8 cellular contexts compared by ENCODE assay signal in the genomic region with DNA sequence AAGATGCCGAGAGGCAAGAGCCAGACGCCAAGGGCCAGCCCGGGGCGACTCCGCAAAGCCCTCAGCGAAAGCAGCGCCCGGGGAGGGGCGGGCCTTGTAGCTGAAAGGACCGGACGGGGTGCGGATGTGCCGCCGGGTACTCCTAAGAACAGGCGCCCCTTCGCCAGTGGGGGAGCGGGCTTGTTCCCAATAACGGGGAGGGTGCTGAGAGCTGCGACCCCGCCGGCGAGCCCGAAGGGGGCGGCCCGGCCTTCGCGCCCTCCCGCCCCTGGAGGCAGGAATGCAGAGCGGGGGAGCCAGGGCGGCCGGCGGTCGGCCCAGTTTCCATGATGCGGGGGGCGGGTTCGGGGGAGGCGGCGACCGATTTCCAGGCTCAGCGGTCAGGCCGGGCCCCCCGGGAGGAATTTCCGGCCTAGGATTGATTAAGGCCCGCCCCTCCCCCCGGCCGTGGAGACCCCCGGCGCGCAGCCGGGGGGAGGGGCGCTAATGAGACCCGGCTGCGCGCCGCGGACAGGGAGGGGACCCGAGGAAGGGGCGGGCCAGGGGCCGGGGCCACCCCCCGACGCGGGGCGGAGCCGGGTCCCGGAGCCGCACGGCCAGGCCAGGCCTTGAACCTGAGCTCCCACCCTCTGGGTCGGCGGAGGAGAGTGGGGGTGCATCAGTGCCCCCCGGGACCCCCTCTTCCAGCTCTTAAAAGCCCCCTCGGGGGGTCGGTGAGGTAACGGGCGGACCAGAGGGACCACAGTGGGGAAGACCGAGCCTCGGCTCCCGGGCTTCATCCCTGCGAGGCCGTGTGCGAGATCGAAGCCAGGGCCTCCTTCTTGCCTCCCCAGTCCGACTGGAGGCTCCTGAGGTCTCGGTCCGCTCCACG. TPM values are rescaled to one million over a fixed set of nuclear protein-coding genes. Genes with fewer than 3 reads are reported as not detected.
DNase-seq lines count a peak whose midpoint lies in the region; ATAC-seq and TF ChIP-seq lines count a peak whose summit lies in the region.

No MANE protein-coding gene starts in this region.

- H3K4me1 ChIP-seq in CD4-positive, CD25-positive, alpha-beta regulatory T cell (ENCODE audit: control insufficient read depth, insufficient read depth, low read length, poor library complexity, severe bottlenecking): peaks cover 33% of the 10 kb centered on the region
- H3K4me1 ChIP-seq in IMR-90 (ENCODE audit: control insufficient read depth, insufficient read depth, low read length): peaks cover 17% of the 10 kb centered on the region

- H3K4ac ChIP-seq in IMR-90 (ENCODE audit: low read depth, low read length): peak overlapping the region; percentile 78

- H3K27ac ChIP-seq in CD4-positive, CD25-positive, alpha-beta regulatory T cell (ENCODE audit: insufficient read depth, low read length, poor library complexity, severe bottlenecking): no peak overlapping the region
- peak overlapping the region; percentile 81 for H3K27ac ChIP-seq in IMR-90 (ENCODE audit: insufficient read depth, low read length)

- peak overlapping the region; percentile 79 for H4K91ac ChIP-seq in IMR-90 (ENCODE audit: insufficient read depth, low read depth, low read length)

- no peak overlapping the region for H2BK20ac ChIP-seq in IMR-90 (ENCODE audit: low read depth, low read length)

- H3K9ac ChIP-seq in IMR-90 (ENCODE audit: low read depth, low read length): peak overlapping the region; percentile 75

- DNase-seq in CD4-positive, CD25-positive, alpha-beta regulatory T cell: peak; percentile 36 to 74 (median 49)
- DNase-seq in IMR-90 (peak; percentile 60), lower leg skin (ENCODE audit: low spot score in 2 of 2) (peak; percentile 43 to 96)
- peak; percentile 88 for DNase-seq in activated CD4-positive, alpha-beta T cell treated with anti-CD3 and anti-CD28 coated beads, Interleukin-2, amount 10 ng/mL, durations not matched to agents 24 days and 14 days
- peak; percentile 32 for DNase-seq in stimulated activated CD8-positive, alpha-beta memory T cell treated with anti-CD3 and anti-CD28 coated beads, Interleukin-12 subunit alpha, Interleukin-12 subunit beta, amount 100 ng/mL, for 4 hours (ENCODE audit: low read depth)

- peak overlapping the region; percentile 76 for H3K23ac ChIP-seq in IMR-90 (ENCODE audit: low read depth, low read length)

- peak overlapping the region; percentile 54 for H2BK120ac ChIP-seq in IMR-90 (ENCODE audit: low read depth, low read length)

- 3% methylated on average over 32 of the region's 85 CpGs; no CpG with 5 or more reads in 1 of the 2 experiments for WGBS in IMR-90 (ENCODE audit: extremely low coverage in 2 of 2, insufficient read length in 1 of 2), 2 experiments
- WGBS in lower leg skin, 2 donors: 8 to 15% methylated on average over 37 to 54 of the region's 85 CpGs

- peak overlapping the region; percentile 88 for H2AK5ac ChIP-seq in IMR-90 (ENCODE audit: low read depth, low read length)

- peak overlapping the region; percentile 97 for H2AFZ ChIP-seq in IMR-90 (replicated peaks; ENCODE audit: low read length, poor library complexity)

- peaks cover 0 to 20% (median 4%) of the 10 kb centered on the region in 4 donors for H3K4me1 Mint-ChIP-seq in CD4-positive, CD25-positive, alpha-beta regulatory T cell
- H3K4me1 Mint-ChIP-seq in activated CD4-positive, alpha-beta T cell treated with anti-CD3 and anti-CD28 coated beads, Interleukin-2, amount 10 ng/mL, durations not matched to agents 24 days and 14 days: peaks cover 6% of the 10 kb centered on the region
- H3K4me1 Mint-ChIP-seq in dendritic cell treated with granulocyte-macrophage colony-stimulating factor and Interleukin-4, amounts not matched to agents 40 ng/mL and 50 ng/mL, for 4 days (ENCODE audit: low read depth): peaks cover 15% of the 10 kb centered on the region

- H2AK9ac ChIP-seq in IMR-90 (replicated peaks; ENCODE audit: low read depth, low read length, poor library complexity): peak overlapping the region; percentile 98

- H4K5ac ChIP-seq in IMR-90 (ENCODE audit: low read depth, low read length): peak overlapping the region; percentile 80

- peaks cover 0 to 13% of the 10 kb centered on the region in 2 experiments; a peak in 1 of 4 replicates for H3K79me1 ChIP-seq in IMR-90 (ENCODE audit: low read depth in 1 of 2, low read length in 2 of 2)

- peaks cover 5% of the 10 kb centered on the region for H3K36me3 Mint-ChIP-seq in CD4-positive, CD25-positive, alpha-beta regulatory T cell
- peaks cover 2% of the 10 kb centered on the region for H3K36me3 Mint-ChIP-seq in activated CD4-positive, alpha-beta T cell treated with anti-CD3 and anti-CD28 coated beads, Interleukin-2, amount 10 ng/mL, durations not matched to agents 24 days and 14 days (ENCODE audit: low read depth)
- no peaks in the 10 kb centered on the region for H3K36me3 Mint-ChIP-seq in dendritic cell treated with granulocyte-macrophage colony-stimulating factor and Interleukin-4, amounts not matched to agents 40 ng/mL and 50 ng/mL, for 4 days (ENCODE audit: low read depth)

- H3K27me3 Mint-ChIP-seq in CD4-positive, CD25-positive, alpha-beta regulatory T cell: peaks cover 51% of the 10 kb centered on the region
- H3K27me3 Mint-ChIP-seq in activated CD4-positive, alpha-beta T cell treated with anti-CD3 and anti-CD28 coated beads, Interleukin-2, amount 10 ng/mL, durations not matched to agents 24 days and 14 days: peaks cover 17% of the 10 kb centered on the region
- peaks cover 82% of the 10 kb centered on the region for H3K27me3 Mint-ChIP-seq in dendritic cell treated with granulocyte-macrophage colony-stimulating factor and Interleukin-4, amounts not matched to agents 40 ng/mL and 50 ng/mL, for 4 days

- peak overlapping the region in 3 of 4 donors; percentile 52 to 74 (median 74) for H3K4me3 Mint-ChIP-seq in CD4-positive, CD25-positive, alpha-beta regulatory T cell
- H3K4me3 Mint-ChIP-seq in activated CD4-positive, alpha-beta T cell treated with anti-CD3 and anti-CD28 coated beads, Interleukin-2, amount 10 ng/mL, durations not matched to agents 24 days and 14 days: peak overlapping the region; percentile 82
- H3K4me3 Mint-ChIP-seq in dendritic cell treated with granulocyte-macrophage colony-stimulating factor and Interleukin-4, amounts not matched to agents 40 ng/mL and 50 ng/mL, for 4 days: peak overlapping the region; percentile 74

- peak overlapping the region; percentile 18 for H2BK5ac ChIP-seq in IMR-90 (ENCODE audit: low read depth, low read length, poor library complexity, severe bottlenecking)

- dilution Hi-C loops in IMR-90 (cut with HindIII; ENCODE audit: low sequenced_read_pairs, unreplicated experiment): no loop called here

- peak overlapping the region; percentile 83 to 99 for H4K8ac ChIP-seq in IMR-90 (ENCODE audit: low read depth in 2 of 2, low read length in 2 of 2)

- TF ChIP-seq POLR2A in IMR-90 (IDR thresholded peaks at IDR 0.05; ENCODE audit: low read depth, low read length) (peak; percentile 67; the same call in 1 of the 2 replicates), lower leg skin (IDR thresholded peaks at IDR 0.05) (peak in 1 of 2 donors; percentile 36)

- H3K9me3 ChIP-seq in CD4-positive, CD25-positive, alpha-beta regulatory T cell (ENCODE audit: control insufficient read depth in 2 of 2, low read length in 2 of 2): no peaks in the 10 kb centered on the region
- H3K9me3 ChIP-seq in IMR-90 (ENCODE audit: control insufficient read depth, insufficient read depth, low read length): no peaks in the 10 kb centered on the region

- TF ChIP-seq CTCF in IMR-90 (conservative IDR thresholded peaks at IDR 0.05; ENCODE audit: low read depth, low read length) (peak; percentile 77), lower leg skin (IDR thresholded peaks at IDR 0.05) (peak in 1 of 3 donors; percentile 57)

- POLR2A ChIA-PET in IMR-90 (lab: Charles Lee; ENCODE audit: unreplicated experiment): interaction anchor here (0.8 kb wide), 1 partner anchor 240 kb away, joined by 3 read pairs; no protein-coding TSS in a partner anchor

- no peaks in the 10 kb centered on the region; the same call in 1 of the 2 replicates for H3K9me1 ChIP-seq in IMR-90 (ENCODE audit: insufficient read depth, low read length)

- H3K4me2 ChIP-seq in IMR-90 (ENCODE audit: low read depth, low read length): peak overlapping the region; percentile 93

- H3K4me3 ChIP-seq in CD4-positive, CD25-positive, alpha-beta regulatory T cell (ENCODE audit: low read depth, low read length): no peak overlapping the region
- peak overlapping the region; percentile 54 for H3K4me3 ChIP-seq in IMR-90 (ENCODE audit: insufficient read depth, low read depth, low read length)
- peak overlapping the region; percentile 48 for H3K4me3 ChIP-seq in lower leg skin (ENCODE audit: low read depth, poor library complexity, severe bottlenecking)

- TF ChIP-seq RAD21 in IMR-90 (IDR thresholded peaks at IDR 0.05; ENCODE audit: low read length): no peak

- no peak overlapping the region for H3K27ac Mint-ChIP-seq in CD4-positive, CD25-positive, alpha-beta regulatory T cell
- H3K27ac Mint-ChIP-seq in activated CD4-positive, alpha-beta T cell treated with anti-CD3 and anti-CD28 coated beads, Interleukin-2, amount 10 ng/mL, durations not matched to agents 24 days and 14 days: peak overlapping the region; percentile 29
- no peak overlapping the region for H3K27ac Mint-ChIP-seq in dendritic cell treated with granulocyte-macrophage colony-stimulating factor and Interleukin-4, amounts not matched to agents 40 ng/mL and 50 ng/mL, for 4 days

- peaks cover 4% of the 10 kb centered on the region for H3K36me3 ChIP-seq in CD4-positive, CD25-positive, alpha-beta regulatory T cell (ENCODE audit: control insufficient read depth, insufficient read depth, low read length)
- H3K36me3 ChIP-seq in IMR-90 (ENCODE audit: control insufficient read depth, insufficient read depth, low read length): no peaks in the 10 kb centered on the region

- in situ Hi-C loops in IMR-90 (cut with MboI; ENCODE audit: low sequenced_read_pairs): no loop called here

- CTCF ChIA-PET in IMR-90 (lab: Yijun Ruan, JAX): interaction anchor here (0.5 to 1.0 kb wide), 5 partner anchors 13 to 478 kb away, joined by 3 to 4 read pairs (median 3); no protein-coding TSS in a partner anchor

- no peaks in the 10 kb centered on the region for H3K27me3 ChIP-seq in CD4-positive, CD25-positive, alpha-beta regulatory T cell (ENCODE audit: control insufficient read depth, insufficient read depth, low read length)
- H3K27me3 ChIP-seq in IMR-90 (ENCODE audit: control insufficient read depth, insufficient read depth, low read length): no peaks in the 10 kb centered on the region

- peak overlapping the region; percentile 60 for H3K14ac ChIP-seq in IMR-90 (replicated peaks; ENCODE audit: low read depth, low read length)

- peak overlapping the region; percentile 71 for H3K56ac ChIP-seq in IMR-90 (ENCODE audit: extremely low read depth, insufficient read depth, low read length)

- peaks cover 0 to 2% (median 0%) of the 10 kb centered on the region in 7 donors for H3K9me3 Mint-ChIP-seq in CD4-positive, CD25-positive, alpha-beta regulatory T cell
- H3K9me3 Mint-ChIP-seq in activated CD4-positive, alpha-beta T cell treated with anti-CD3 and anti-CD28 coated beads, Interleukin-2, amount 10 ng/mL, durations not matched to agents 24 days and 14 days: no peaks in the 10 kb centered on the region
- no peaks in the 10 kb centered on the region for H3K9me3 Mint-ChIP-seq in dendritic cell treated with granulocyte-macrophage colony-stimulating factor and Interleukin-4, amounts not matched to agents 40 ng/mL and 50 ng/mL, for 4 days

- peak overlapping the region; percentile 22; the same call in 2 of the 3 replicates for H2BK15ac ChIP-seq in IMR-90 (ENCODE audit: low read depth, low read length)

- BruUV-seq in IMR-90 (replicated peaks; lab: Mats Ljungman, UMichigan): no TSS peak

- intact Hi-C loops in IMR-90 (cut with micrococcal nuclease) (loop anchor here (1.0 to 5.0 kb wide), 4 partner anchors 22 to 242 kb away; no protein-coding TSS in a partner anchor), lower leg skin (cut with DNase I; ENCODE audit: low total_unique reads) (no loop called here)
- intact Hi-C loops in activated CD4-positive, alpha-beta T cell treated with anti-CD3 and anti-CD28 coated beads, Interleukin-2, amount 10 ng/mL, durations not matched to agents 24 days and 14 days (cut with micrococcal nuclease): loop anchor here (1.0 to 10.0 kb wide), 3 partner anchors 57 to 78 kb away; a partner anchor contains a TSS
- intact Hi-C loops in dendritic cell treated with granulocyte-macrophage colony-stimulating factor and Interleukin-4, amounts not matched to agents 40 ng/mL and 50 ng/mL, for 4 days (cut with micrococcal nuclease): no loop called here

- peak in 1 of 2 donors; percentile 38 for ATAC-seq in CD4-positive, CD25-positive, alpha-beta regulatory T cell (ENCODE audit: low read depth in 2 of 2)
- peak; percentile 74 for ATAC-seq in IMR-90 (ENCODE audit: low read depth)
- no peak for ATAC-seq in GM21717 (IDR thresholded peaks at IDR 0.05; ENCODE audit: unreplicated experiment)
- ATAC-seq in HG02981 (IDR thresholded peaks at IDR 0.05; ENCODE audit: unreplicated experiment): no peak

- no peaks in the 10 kb centered on the region; the same call in 1 of the 2 replicates for H4K20me1 ChIP-seq in IMR-90 (ENCODE audit: insufficient read depth, low read length)

- peak overlapping the region; percentile 55; the same call in 1 of the 2 replicates for H3K18ac ChIP-seq in IMR-90 (ENCODE audit: low read depth, low read length)

RNA-seq across cellular contexts. Expression of a gene that starts 0.9 kb away (rescaled TPM):
- total RNA-seq in CD4-positive, CD25-positive, alpha-beta regulatory T cell: not detected
- polyA plus RNA-seq in CD4-positive, CD25-positive, alpha-beta regulatory T cell: under 1 TPM in 1 of 4 donors, not detected in 3; 0.27 TPM
- 4.2 and 4.8 TPM in 2 replicates for total RNA-seq in IMR-90 (2012; rRNA removed)
- polyA plus RNA-seq in IMR-90 (2012; rRNA removed): 4.6 and 6.2 TPM in 2 replicates
- polyA plus RNA-seq in IMR-90 (2012; cell fraction: cytosol; rRNA removed): 3.8 and 6.7 TPM in 2 replicates
- polyA plus RNA-seq in IMR-90 (2012; cell fraction: nucleus; rRNA removed; ENCODE audit: low replicate concordance): 7.2 and 8.6 TPM in 2 replicates
- 0.66 and 0.72 TPM in 2 replicates for total RNA-seq in activated CD4-positive, alpha-beta T cell treated with anti-CD3 and anti-CD28 coated beads, Interleukin-2, amount 10 ng/mL, durations not matched to agents 24 days and 14 days
- 1 to 10 TPM; 2.1 to 7.7 (median 4.5) TPM for total RNA-seq in lower leg skin

RNA-seq across cellular contexts. Expression of a gene that starts 57.1 kb away (rescaled TPM):
- 108 TPM for total RNA-seq in CD4-positive, CD25-positive, alpha-beta regulatory T cell
- 10 to 100 TPM; 87.2 to 95.0 (median 92.6) TPM for polyA plus RNA-seq in CD4-positive, CD25-positive, alpha-beta regulatory T cell
- total RNA-seq in IMR-90 (2012; rRNA removed): 20.8 and 38.6 TPM in 2 replicates
- polyA plus RNA-seq in IMR-90 (2012; rRNA removed): 37.8 and 48.5 TPM in 2 replicates
- polyA plus RNA-seq in IMR-90 (2012; cell fraction: cytosol; rRNA removed): 20.4 and 21.2 TPM in 2 replicates
- polyA plus RNA-seq in IMR-90 (2012; cell fraction: nucleus; rRNA removed; ENCODE audit: low replicate concordance): 75.0 and 295 TPM in 2 replicates
- total RNA-seq in activated CD4-positive, alpha-beta T cell treated with anti-CD3 and anti-CD28 coated beads, Interleukin-2, amount 10 ng/mL, durations not matched to agents 24 days and 14 days: 138 and 141 TPM in 2 replicates
- total RNA-seq in lower leg skin: 10 to 100 TPM; 47.3 to 89.4 (median 58.5) TPM

Comparison
In these comparisons a context has a peak if more than half of its experiments do, and no peak if none do; other contexts are left out.
1. DNase-seq: peak in every context shown above with its lines; median percentile 88 in activated CD4-positive, alpha-beta T cell treated with anti-CD3 and anti-CD28 coated beads, Interleukin-2, amount 10 ng/mL, durations not matched to agents 24 days and 14 days; 70 in lower leg skin; 60 in IMR-90; 49 in CD4-positive, CD25-positive, alpha-beta regulatory T cell; 32 in stimulated activated CD8-positive, alpha-beta memory T cell treated with anti-CD3 and anti-CD28 coated beads, Interleukin-12 subunit alpha, Interleukin-12 subunit beta, amount 100 ng/mL, for 4 hours.
2. intact Hi-C loops: an anchor here in IMR-90 (1.0 to 5.0 kb wide) and activated CD4-positive, alpha-beta T cell treated with anti-CD3 and anti-CD28 coated beads, Interleukin-2, amount 10 ng/mL, durations not matched to agents 24 days and 14 days (1.0 to 10.0 kb wide); none called in dendritic cell treated with granulocyte-macrophage colony-stimulating factor and Interleukin-4, amounts not matched to agents 40 ng/mL and 50 ng/mL, for 4 days and lower leg skin.